ENCODE assay signal across 1 cellular context in the genomic region with DNA sequence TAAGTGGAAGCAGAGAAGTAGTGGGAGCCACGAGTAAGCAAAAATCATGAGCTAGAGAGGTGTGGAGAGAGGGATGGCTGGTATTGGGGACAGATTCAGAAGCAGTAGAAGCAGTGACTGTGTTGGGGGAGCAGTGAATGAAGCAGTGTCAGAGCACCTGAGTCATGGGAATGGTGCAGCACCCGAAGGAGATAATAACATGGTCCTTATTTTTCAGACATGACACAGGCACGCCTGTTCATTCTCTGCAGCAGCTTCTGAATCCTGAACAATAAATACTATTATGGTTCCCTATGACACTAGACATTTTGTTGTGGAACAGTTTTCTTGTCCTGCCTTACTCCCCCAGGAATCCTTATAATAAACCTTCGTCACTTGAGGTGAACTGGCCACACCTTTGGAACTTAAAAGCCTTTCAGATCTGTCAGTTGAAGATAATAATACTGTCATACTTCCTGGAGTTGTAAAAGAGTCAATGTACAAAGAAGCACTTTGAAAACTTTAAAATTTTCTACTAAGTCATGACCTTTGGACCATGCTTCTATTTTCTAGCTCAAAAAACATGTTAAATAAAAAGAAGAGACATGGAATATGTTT.
TF ChIP-seq lines count a peak whose summit lies in the region.

No MANE protein-coding gene starts in this region.

TF ChIP-seq in K562, 482 proteins besides CTCF, POLR2A, EP300 and RAD21 (continued from another document and continues in another):
- TF ChIP-seq, protein P1, sequence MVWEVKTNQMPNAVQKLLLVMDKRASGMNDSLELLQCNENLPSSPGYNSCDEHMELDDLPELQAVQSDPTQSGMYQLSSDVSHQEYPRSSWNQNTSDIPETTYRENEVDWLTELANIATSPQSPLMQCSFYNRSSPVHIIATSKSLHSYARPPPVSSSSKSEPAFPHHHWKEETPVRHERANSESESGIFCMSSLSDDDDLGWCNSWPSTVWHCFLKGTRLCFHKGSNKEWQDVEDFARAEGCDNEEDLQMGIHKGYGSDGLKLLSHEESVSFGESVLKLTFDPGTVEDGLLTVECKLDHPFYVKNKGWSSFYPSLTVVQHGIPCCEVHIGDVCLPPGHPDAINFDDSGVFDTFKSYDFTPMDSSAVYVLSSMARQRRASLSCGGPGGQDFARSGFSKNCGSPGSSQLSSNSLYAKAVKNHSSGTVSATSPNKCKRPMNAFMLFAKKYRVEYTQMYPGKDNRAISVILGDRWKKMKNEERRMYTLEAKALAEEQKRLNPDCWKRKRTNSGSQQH (CRISPR knock-in tag; IDR thresholded peaks at IDR 0.05), result no peak
- TF ChIP-seq HDGF (IDR thresholded peaks at IDR 0.05) (no peak), ARID1B (IDR thresholded peaks at IDR 0.05) (peak; percentile 20; the same call in 1 of the 2 replicates), ZNF311 (CRISPR knock-in tag; IDR thresholded peaks at IDR 0.05) (no peak), BRD4 (IDR thresholded peaks at IDR 0.05) (no peak), ZNF561 (CRISPR knock-in tag; conservative IDR thresholded peaks at IDR 0.05) (no peak), SRSF3 (IDR thresholded peaks at IDR 0.05; ENCODE audit: insufficient read depth, low read length) (no peak), CBFA2T3 (IDR thresholded peaks at IDR 0.05) (peak; percentile 40; the same call in 1 of the 2 replicates), TEAD1 (CRISPR knock-in tag; IDR thresholded peaks at IDR 0.05) (no peak), POLR3G (IDR thresholded peaks at IDR 0.05; ENCODE audit: extremely low read depth, insufficient read length, insufficient replicate concordance) (no peak), CBFB (CRISPR knock-in tag; IDR thresholded peaks at IDR 0.05) (no peak), SETDB1 (IDR thresholded peaks at IDR 0.05; ENCODE audit: low read length) (no peak), POLR3A (IDR thresholded peaks at IDR 0.05; ENCODE audit: borderline replicate concordance, extremely low read depth, insufficient read depth, insufficient read length) (no peak), FOXJ2 (tag; IDR thresholded peaks at IDR 0.05) (no peak), MTF1 (CRISPR knock-in tag; IDR thresholded peaks at IDR 0.05; ENCODE audit: borderline replicate concordance) (no peak), KHSRP (IDR thresholded peaks at IDR 0.05) (no peak), HDAC2 (IDR thresholded peaks at IDR 0.05) (no peak), NFYB (IDR thresholded peaks at IDR 0.05; ENCODE audit: extremely low read depth, insufficient read length) (no peak), FOSL1 (tag; conservative IDR thresholded peaks at IDR 0.05) (no peak), THRAP3 (IDR thresholded peaks at IDR 0.05; ENCODE audit: borderline replicate concordance) (no peak), CHCHD3 (CRISPR knock-in tag; IDR thresholded peaks at IDR 0.05) (no peak), ZC3H8 (IDR thresholded peaks at IDR 0.05) (no peak), ESRRA (IDR thresholded peaks at IDR 0.05; ENCODE audit: borderline replicate concordance, low read depth) (no peak), TBL1XR1 (IDR thresholded peaks at IDR 0.05; ENCODE audit: low read length in 2 of 2) (no peak), HIVEP1 (CRISPR knock-in tag; IDR thresholded peaks at IDR 0.05) (no peak), ZNF23 (CRISPR knock-in tag; IDR thresholded peaks at IDR 0.05) (no peak), YY1 (IDR thresholded peaks at IDR 0.05; ENCODE audit: borderline replicate concordance in 1 of 3, control insufficient read depth in 1 of 3, extremely low read depth in 1 of 3, insufficient read depth in 3 of 3, insufficient read length in 1 of 3, insufficient replicate concordance in 2 of 3, low read depth in 1 of 3, low read length in 2 of 3) (peak in 1 of 3 experiments; percentile 16), SMARCE1 (IDR thresholded peaks at IDR 0.05) (no peak), SMARCA4 (IDR thresholded peaks at IDR 0.05) (0 out of 2 replicates have a peak, but pooled peaks have one; percentile 29), ZNF316 (IDR thresholded peaks at IDR 0.05) (0 out of 2 replicates have a peak, but pooled peaks have one; percentile 5), MCM2 (IDR thresholded peaks at IDR 0.05; ENCODE audit: low read depth) (no peak), KLF16 (IDR thresholded peaks at IDR 0.05) (no peak), NFE2 (IDR thresholded peaks at IDR 0.05; ENCODE audit: low read depth) (peak; percentile 56), PPARD (CRISPR knock-in tag; IDR thresholded peaks at IDR 0.05) (no peak)
- TF ChIP-seq, protein P2, sequence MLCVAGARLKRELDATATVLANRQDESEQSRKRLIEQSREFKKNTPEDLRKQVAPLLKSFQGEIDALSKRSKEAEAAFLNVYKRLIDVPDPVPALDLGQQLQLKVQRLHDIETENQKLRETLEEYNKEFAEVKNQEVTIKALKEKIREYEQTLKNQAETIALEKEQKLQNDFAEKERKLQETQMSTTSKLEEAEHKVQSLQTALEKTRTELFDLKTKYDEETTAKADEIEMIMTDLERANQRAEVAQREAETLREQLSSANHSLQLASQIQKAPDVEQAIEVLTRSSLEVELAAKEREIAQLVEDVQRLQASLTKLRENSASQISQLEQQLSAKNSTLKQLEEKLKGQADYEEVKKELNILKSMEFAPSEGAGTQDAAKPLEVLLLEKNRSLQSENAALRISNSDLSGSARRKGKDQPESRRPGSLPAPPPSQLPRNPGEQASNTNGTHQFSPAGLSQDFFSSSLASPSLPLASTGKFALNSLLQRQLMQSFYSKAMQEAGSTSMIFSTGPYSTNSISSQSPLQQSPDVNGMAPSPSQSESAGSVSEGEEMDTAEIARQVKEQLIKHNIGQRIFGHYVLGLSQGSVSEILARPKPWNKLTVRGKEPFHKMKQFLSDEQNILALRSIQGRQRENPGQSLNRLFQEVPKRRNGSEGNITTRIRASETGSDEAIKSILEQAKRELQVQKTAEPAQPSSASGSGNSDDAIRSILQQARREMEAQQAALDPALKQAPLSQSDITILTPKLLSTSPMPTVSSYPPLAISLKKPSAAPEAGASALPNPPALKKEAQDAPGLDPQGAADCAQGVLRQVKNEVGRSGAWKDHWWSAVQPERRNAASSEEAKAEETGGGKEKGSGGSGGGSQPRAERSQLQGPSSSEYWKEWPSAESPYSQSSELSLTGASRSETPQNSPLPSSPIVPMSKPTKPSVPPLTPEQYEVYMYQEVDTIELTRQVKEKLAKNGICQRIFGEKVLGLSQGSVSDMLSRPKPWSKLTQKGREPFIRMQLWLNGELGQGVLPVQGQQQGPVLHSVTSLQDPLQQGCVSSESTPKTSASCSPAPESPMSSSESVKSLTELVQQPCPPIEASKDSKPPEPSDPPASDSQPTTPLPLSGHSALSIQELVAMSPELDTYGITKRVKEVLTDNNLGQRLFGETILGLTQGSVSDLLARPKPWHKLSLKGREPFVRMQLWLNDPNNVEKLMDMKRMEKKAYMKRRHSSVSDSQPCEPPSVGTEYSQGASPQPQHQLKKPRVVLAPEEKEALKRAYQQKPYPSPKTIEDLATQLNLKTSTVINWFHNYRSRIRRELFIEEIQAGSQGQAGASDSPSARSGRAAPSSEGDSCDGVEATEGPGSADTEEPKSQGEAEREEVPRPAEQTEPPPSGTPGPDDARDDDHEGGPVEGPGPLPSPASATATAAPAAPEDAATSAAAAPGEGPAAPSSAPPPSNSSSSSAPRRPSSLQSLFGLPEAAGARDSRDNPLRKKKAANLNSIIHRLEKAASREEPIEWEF (CRISPR knock-in tag; IDR thresholded peaks at IDR 0.05), result no peak
- TF ChIP-seq, protein P3, sequence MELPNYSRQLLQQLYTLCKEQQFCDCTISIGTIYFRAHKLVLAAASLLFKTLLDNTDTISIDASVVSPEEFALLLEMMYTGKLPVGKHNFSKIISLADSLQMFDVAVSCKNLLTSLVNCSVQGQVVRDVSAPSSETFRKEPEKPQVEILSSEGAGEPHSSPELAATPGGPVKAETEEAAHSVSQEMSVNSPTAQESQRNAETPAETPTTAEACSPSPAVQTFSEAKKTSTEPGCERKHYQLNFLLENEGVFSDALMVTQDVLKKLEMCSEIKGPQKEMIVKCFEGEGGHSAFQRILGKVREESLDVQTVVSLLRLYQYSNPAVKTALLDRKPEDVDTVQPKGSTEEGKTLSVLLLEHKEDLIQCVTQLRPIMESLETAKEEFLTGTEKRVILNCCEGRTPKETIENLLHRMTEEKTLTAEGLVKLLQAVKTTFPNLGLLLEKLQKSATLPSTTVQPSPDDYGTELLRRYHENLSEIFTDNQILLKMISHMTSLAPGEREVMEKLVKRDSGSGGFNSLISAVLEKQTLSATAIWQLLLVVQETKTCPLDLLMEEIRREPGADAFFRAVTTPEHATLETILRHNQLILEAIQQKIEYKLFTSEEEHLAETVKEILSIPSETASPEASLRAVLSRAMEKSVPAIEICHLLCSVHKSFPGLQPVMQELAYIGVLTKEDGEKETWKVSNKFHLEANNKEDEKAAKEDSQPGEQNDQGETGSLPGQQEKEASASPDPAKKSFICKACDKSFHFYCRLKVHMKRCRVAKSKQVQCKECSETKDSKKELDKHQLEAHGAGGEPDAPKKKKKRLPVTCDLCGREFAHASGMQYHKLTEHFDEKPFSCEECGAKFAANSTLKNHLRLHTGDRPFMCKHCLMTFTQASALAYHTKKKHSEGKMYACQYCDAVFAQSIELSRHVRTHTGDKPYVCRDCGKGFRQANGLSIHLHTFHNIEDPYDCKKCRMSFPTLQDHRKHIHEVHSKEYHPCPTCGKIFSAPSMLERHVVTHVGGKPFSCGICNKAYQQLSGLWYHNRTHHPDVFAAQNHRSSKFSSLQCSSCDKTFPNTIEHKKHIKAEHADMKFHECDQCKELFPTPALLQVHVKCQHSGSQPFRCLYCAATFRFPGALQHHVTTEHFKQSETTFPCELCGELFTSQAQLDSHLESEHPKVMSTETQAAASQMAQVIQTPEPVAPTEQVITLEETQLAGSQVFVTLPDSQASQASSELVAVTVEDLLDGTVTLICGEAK (IDR thresholded peaks at IDR 0.05), result no peak
- TF ChIP-seq, protein P3 (CRISPR knock-in tag; IDR thresholded peaks at IDR 0.05), result no peak
- TF ChIP-seq, protein P4, sequence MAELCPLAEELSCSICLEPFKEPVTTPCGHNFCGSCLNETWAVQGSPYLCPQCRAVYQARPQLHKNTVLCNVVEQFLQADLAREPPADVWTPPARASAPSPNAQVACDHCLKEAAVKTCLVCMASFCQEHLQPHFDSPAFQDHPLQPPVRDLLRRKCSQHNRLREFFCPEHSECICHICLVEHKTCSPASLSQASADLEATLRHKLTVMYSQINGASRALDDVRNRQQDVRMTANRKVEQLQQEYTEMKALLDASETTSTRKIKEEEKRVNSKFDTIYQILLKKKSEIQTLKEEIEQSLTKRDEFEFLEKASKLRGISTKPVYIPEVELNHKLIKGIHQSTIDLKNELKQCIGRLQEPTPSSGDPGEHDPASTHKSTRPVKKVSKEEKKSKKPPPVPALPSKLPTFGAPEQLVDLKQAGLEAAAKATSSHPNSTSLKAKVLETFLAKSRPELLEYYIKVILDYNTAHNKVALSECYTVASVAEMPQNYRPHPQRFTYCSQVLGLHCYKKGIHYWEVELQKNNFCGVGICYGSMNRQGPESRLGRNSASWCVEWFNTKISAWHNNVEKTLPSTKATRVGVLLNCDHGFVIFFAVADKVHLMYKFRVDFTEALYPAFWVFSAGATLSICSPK (IDR thresholded peaks at IDR 0.05; ENCODE audit: borderline replicate concordance), result no peak
- TF ChIP-seq, protein P5, sequence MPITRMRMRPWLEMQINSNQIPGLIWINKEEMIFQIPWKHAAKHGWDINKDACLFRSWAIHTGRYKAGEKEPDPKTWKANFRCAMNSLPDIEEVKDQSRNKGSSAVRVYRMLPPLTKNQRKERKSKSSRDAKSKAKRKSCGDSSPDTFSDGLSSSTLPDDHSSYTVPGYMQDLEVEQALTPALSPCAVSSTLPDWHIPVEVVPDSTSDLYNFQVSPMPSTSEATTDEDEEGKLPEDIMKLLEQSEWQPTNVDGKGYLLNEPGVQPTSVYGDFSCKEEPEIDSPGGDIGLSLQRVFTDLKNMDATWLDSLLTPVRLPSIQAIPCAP (CRISPR knock-in tag; IDR thresholded peaks at IDR 0.05; ENCODE audit: borderline replicate concordance), result no peak
- TF ChIP-seq, protein P6, sequence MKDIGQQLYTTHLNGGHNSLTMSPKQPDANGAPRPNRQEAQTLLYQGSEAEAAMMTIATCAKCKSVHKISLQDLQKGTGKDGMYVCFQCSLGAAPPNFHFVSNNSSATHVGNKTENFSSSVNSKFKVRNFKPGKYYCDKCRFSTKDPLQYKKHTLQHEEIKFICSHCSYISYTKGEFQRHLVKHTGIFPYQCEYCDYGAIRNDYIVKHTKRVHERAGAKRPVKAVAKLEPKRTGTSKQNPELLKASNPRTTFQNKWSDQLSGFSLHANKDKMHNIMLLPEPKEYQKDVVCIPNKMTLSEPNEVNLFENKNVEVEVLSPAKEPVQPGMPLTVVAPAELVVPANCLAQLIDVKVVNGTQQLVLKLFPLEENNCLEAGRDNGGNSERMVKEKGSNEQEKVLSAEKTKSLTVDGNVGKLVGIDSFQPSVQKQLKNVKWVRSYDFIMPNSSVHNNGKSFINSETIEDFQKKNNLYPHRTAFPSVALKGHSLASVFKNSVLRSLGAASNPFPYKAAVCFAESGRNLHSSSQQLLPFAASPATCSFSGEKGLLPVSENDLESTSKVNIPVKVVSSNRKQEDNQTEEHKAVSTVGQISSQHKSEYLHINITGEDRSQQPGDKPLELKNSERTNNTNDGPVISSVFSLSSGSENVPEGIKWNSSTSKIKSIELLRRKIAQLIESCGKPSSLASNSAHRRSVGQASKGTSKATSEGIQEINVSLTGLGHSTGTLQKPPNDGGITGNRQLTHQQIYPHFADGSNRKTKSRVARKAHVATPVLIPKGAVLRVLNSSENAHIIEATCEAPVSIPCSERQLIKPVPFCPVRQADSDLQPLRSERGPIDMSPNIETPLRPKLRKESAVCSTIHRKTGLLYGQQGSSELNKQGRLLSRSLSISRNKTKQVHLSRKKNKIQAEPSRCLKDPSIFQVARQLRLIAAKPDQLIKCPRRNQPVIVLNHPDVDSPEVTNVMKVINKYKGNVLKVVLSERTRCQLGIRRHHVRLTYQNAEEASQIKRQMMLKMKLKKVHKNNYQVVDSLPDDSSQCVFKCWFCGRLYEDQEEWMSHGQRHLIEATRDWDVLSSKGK (CRISPR knock-in tag; IDR thresholded peaks at IDR 0.05), result no peak
